In genomic region chr12:77728018-77728417, GRCh38 we compare ENCODE assay signal across 28 cellular contexts.
"Had no signal": no experiment of that assay in that cellular context is flagged by ENCODE, and none has a peak within 500 bp of the region (broad histone marks: within the 10 kb centered on the region; RNA-seq: fewer than 3 reads in every experiment).

No MANE protein-coding gene starts in this region.

- H3K9me3 Mint-ChIP-seq: brain; neural progenitor cell; stimulated activated naive CD8-positive, alpha-beta T cell treated with anti-CD3 and anti-CD28 coated beads, Interleukin-15, Interleukin-2, amounts not matched to agents 100 ng/mL and 50 ng/mL, for 24 hours had no signal

- H3K4me3 ChIP-seq: esophagus squamous epithelium, left lung, lower lobe of right lung, neural progenitor cell, upper lobe of right lung had no signal

- H3K4me1 Mint-ChIP-seq: natural killer cell; neural progenitor cell; stimulated activated effector memory CD8-positive, alpha-beta T cell treated with anti-CD3 and anti-CD28 coated beads, Interleukin-12 subunit alpha, Interleukin-12 subunit beta, amount 100 ng/mL, for 72 hours; T-helper 17 cell had no signal

- H3K4me2 ChIP-seq: neural progenitor cell had no signal

- FAIRE-seq: frontal cortex, small intestine had no signal

- H3K36me3 ChIP-seq: esophagus squamous epithelium, left lung, lower lobe of right lung, neural progenitor cell, upper lobe of right lung, WERI-Rb-1 had no signal

- H3K9ac ChIP-seq: neural progenitor cell had no signal

- H3K27ac Mint-ChIP-seq: activated naive CD8-positive, alpha-beta T cell; brain; natural killer cell; neural progenitor cell; stimulated activated effector memory CD8-positive, alpha-beta T cell treated with anti-CD3 and anti-CD28 coated beads, Interleukin-12 subunit alpha, Interleukin-12 subunit beta, amount 100 ng/mL, for 72 hours; stimulated activated naive CD8-positive, alpha-beta T cell treated with anti-CD3 and anti-CD28 coated beads, Interleukin-15, Interleukin-2, amounts not matched to agents 100 ng/mL and 50 ng/mL, for 24 hours; T-helper 17 cell had no signal

- H3K27me3 Mint-ChIP-seq: activated naive CD8-positive, alpha-beta T cell; brain; stimulated activated naive CD8-positive, alpha-beta T cell treated with anti-CD3 and anti-CD28 coated beads, Interleukin-15, Interleukin-2, amounts not matched to agents 100 ng/mL and 50 ng/mL, for 24 hours; T-helper 17 cell had no signal

- H3K9me3 ChIP-seq: esophagus squamous epithelium, left lung, lower lobe of right lung, upper lobe of right lung had no signal

- DNase-seq: activated CD4-positive, alpha-beta T cell treated with anti-CD3 and anti-CD28 coated beads for 48 hours; activated CD4-positive, alpha-beta T cell treated with anti-CD3 and anti-CD28 coated beads, Interleukin-2, amount 50 U/mL, for 48 hours; activated CD8-positive, alpha-beta memory T cell treated with anti-CD3 and anti-CD28 coated beads for 24 hours; activated effector memory CD4-positive, alpha-beta T cell treated with Interleukin-2 at 50 U/mL for 16 hours; activated naive CD4-positive, alpha-beta T cell treated with Interleukin-2 at 50 U/mL for 16 hours; aorta; caudate nucleus; esophagus squamous epithelium; left lung; lower lobe of right lung; mesendoderm; natural killer cell; occipital lobe; small intestine; stimulated activated CD4-positive, alpha-beta T cell treated with anti-CD3 and anti-CD28 coated beads, Interleukin-4, amount 100 ng/mL, for 24 hours; SW 1271; T-helper 17 cell; T1000; upper lobe of right lung; WERI-Rb-1 had no signal

- H3K27me3 ChIP-seq: esophagus squamous epithelium, left lung, neural progenitor cell, upper lobe of right lung had no signal

- H3K4me1 ChIP-seq: left lung, lower lobe of right lung, upper lobe of right lung had no signal

- H3K27ac ChIP-seq: esophagus squamous epithelium, left lung, lower lobe of right lung, neural progenitor cell, upper lobe of right lung, WERI-Rb-1 had no signal

- H3K36me3 Mint-ChIP-seq: activated naive CD8-positive, alpha-beta T cell; brain; natural killer cell; neural progenitor cell; stimulated activated effector memory CD8-positive, alpha-beta T cell treated with anti-CD3 and anti-CD28 coated beads, Interleukin-12 subunit alpha, Interleukin-12 subunit beta, amount 100 ng/mL, for 72 hours had no signal

- H2AFZ ChIP-seq: neural progenitor cell had no signal

- H3K4me3 Mint-ChIP-seq: activated naive CD8-positive, alpha-beta T cell; brain; natural killer cell; neural progenitor cell; stimulated activated effector memory CD8-positive, alpha-beta T cell treated with anti-CD3 and anti-CD28 coated beads, Interleukin-12 subunit alpha, Interleukin-12 subunit beta, amount 100 ng/mL, for 72 hours; stimulated activated naive CD8-positive, alpha-beta T cell treated with anti-CD3 and anti-CD28 coated beads, Interleukin-15, Interleukin-2, amounts not matched to agents 100 ng/mL and 50 ng/mL, for 24 hours; T-helper 17 cell had no signal

- ATAC-seq: activated CD4-positive, CD25-positive, alpha-beta regulatory T cell treated with anti-CD3 and anti-CD28 coated beads, Interleukin-2, amount 50 U/mL, for 24 hours; left lung; lower lobe of right lung; natural killer cell; sciatic nerve; stimulated activated effector memory CD8-positive, alpha-beta T cell treated with anti-CD3 and anti-CD28 coated beads, Interleukin-12 subunit alpha, Interleukin-12 subunit beta, amount 100 ng/mL, for 72 hours; T-helper 17 cell; upper lobe of right lung had no signal
